ENCODE assay signal across 10 cellular contexts in the genomic region with DNA sequence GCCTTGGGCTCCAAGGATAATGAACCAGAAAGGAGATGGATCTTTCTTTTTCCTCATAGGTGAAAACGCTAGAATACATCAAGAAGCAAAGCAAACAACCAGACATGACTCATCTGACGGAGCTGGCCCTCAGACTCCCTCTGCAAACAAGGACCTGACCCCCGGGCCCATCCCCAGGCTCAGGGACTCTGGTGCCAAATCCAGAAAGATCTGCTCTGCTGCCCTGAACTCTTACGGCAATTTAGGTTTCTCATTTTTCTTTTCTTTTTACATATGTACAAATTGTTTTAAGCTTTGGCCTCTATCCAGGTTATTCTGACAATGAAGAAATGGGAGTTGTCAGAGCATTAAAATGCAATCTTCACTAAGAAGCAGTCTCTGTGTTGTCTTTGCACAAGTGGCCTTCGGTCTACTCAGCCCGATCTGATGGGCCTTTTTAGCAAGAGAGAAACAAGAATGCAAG. TPM values are rescaled to one million over a fixed set of nuclear protein-coding genes. Genes with fewer than 3 reads are reported as not detected.
A peak's percentile ranks its signal among the peaks of the same experiment; 100 is the strongest.
DNase-seq lines count a peak whose midpoint lies in the region; ATAC-seq, FAIRE-seq and TF ChIP-seq lines count a peak whose summit lies in the region.
"Had no signal": no experiment of that assay in that cellular context is flagged by ENCODE, and none has a peak within 500 bp of the region (broad histone marks: within the 10 kb centered on the region; RNA-seq: fewer than 3 reads in every experiment).

No MANE protein-coding gene starts in this region.

- no TSS peak for BruUV-seq in MCF 10A (replicated peaks; lab: Mats Ljungman, UMichigan)
- no TSS peak for BruUV-seq in mammary epithelial cell (replicated peaks; lab: Mats Ljungman, UMichigan)
- no TSS peak for BruUV-seq in HepG2 (replicated peaks; lab: Mats Ljungman, UMichigan)

- peaks cover 2% of the 10 kb centered on the region for H3K36me3 ChIP-seq in mammary epithelial cell (ENCODE audit: insufficient read depth, low read length)
- peaks cover 21 to 34% of the 10 kb centered on the region in 2 experiments; a peak in 4 of 5 replicates for H3K36me3 ChIP-seq in HepG2 (replicated peaks in 1 of 2; ENCODE audit: control insufficient read depth in 1 of 2, insufficient read depth in 2 of 2, low read length in 2 of 2)
- H3K36me3 ChIP-seq in upper lobe of left lung = peaks cover 0 to 43% (median 9%) of the 10 kb centered on the region in 4 donors

- peaks cover 8% of the 10 kb centered on the region for H3K4me1 ChIP-seq in mammary epithelial cell (ENCODE audit: insufficient read depth, low read length)
- peaks cover 20% of the 10 kb centered on the region for H3K4me1 ChIP-seq in HepG2 (ENCODE audit: insufficient read depth, low read length)
- peaks cover 42 to 65% (median 56%) of the 10 kb centered on the region in 4 donors for H3K4me1 ChIP-seq in upper lobe of left lung

- H3K4me3 Mint-ChIP-seq in MCF 10A (ENCODE audit: unreplicated experiment) = no peak overlapping the region
- no peak overlapping the region for H3K4me3 Mint-ChIP-seq in natural killer cell treated with Interleukin-12 subunit alpha and Interleukin-12 subunit beta and Interleukin-15 and Interleukin-18, amount 100 ng/mL, for 72 hours
- H3K4me3 Mint-ChIP-seq: activated naive CD8-positive, alpha-beta T cell treated with anti-CD3 and anti-CD28 coated beads, Interleukin-2, amount 50 U/mL, for 24 hours; IgD-negative memory B cell had no signal

- H2AFZ ChIP-seq in mammary epithelial cell (ENCODE audit: low read depth, low read length) = no peak overlapping the region
- H2AFZ ChIP-seq in HepG2 (ENCODE audit: low read length) = no peak overlapping the region

- H3K79me2 ChIP-seq in mammary epithelial cell (ENCODE audit: insufficient read depth, low read length) = no peaks in the 10 kb centered on the region
- H3K79me2 ChIP-seq in HepG2 (ENCODE audit: insufficient read depth, low read length) = no peaks in the 10 kb centered on the region

- H3K4me1 Mint-ChIP-seq in MCF 10A (ENCODE audit: insufficient read depth, unreplicated experiment) = peaks cover 30% of the 10 kb centered on the region
- H3K4me1 Mint-ChIP-seq in natural killer cell treated with Interleukin-12 subunit alpha and Interleukin-12 subunit beta and Interleukin-15 and Interleukin-18, amount 100 ng/mL, for 72 hours (ENCODE audit: low read depth in 2 of 2) = peaks cover 12 to 26% of the 10 kb centered on the region in 2 donors

- CTCF ChIA-PET in MCF 10A (lab: Yijun Ruan, JAX) (interaction anchor here (0.6 to 1.2 kb wide), 4 partner anchors 18 to 614 kb away, joined by 3 to 4 read pairs (median 3); partner anchors contain the start of genes IQCK and KNOP1), mammary epithelial cell (lab: Charles Lee; ENCODE audit: low non-redundant PET) (no interaction called here), HepG2 (lab: Yijun Ruan, JAX; ENCODE audit: low intra/inter-chr PET ratio, low total read pairs) (no interaction called here)

- peak overlapping the region; percentile 39 for H3K27ac Mint-ChIP-seq in MCF 10A (ENCODE audit: low read depth, unreplicated experiment)
- no peak overlapping the region for H3K27ac Mint-ChIP-seq in natural killer cell treated with Interleukin-12 subunit alpha and Interleukin-12 subunit beta and Interleukin-15 and Interleukin-18, amount 100 ng/mL, for 72 hours

- peak; percentile 73 for FAIRE-seq in HepG2 (lab: Jason Lieb, UNC)

- H3K9ac ChIP-seq in mammary epithelial cell (ENCODE audit: insufficient read depth, low read length) (no peak overlapping the region), HepG2 (ENCODE audit: insufficient read depth, low read depth, low read length) (no peak overlapping the region)

- peaks cover 70% of the 10 kb centered on the region for H3K36me3 Mint-ChIP-seq in MCF 10A (ENCODE audit: insufficient read depth, unreplicated experiment)
- H3K36me3 Mint-ChIP-seq in natural killer cell treated with Interleukin-12 subunit alpha and Interleukin-12 subunit beta and Interleukin-15 and Interleukin-18, amount 100 ng/mL, for 72 hours = no peaks in the 10 kb centered on the region

- no peaks in the 10 kb centered on the region for H3K9me3 Mint-ChIP-seq in MCF 10A (ENCODE audit: unreplicated experiment)
- H3K9me3 Mint-ChIP-seq in natural killer cell treated with Interleukin-12 subunit alpha and Interleukin-12 subunit beta and Interleukin-15 and Interleukin-18, amount 100 ng/mL, for 72 hours = no peaks in the 10 kb centered on the region
- H3K9me3 Mint-ChIP-seq: activated naive CD8-positive, alpha-beta T cell treated with anti-CD3 and anti-CD28 coated beads, Interleukin-2, amount 50 U/mL, for 24 hours; IgD-negative memory B cell had no signal

- intact Hi-C loops in MCF 10A (cut with micrococcal nuclease) (no loop called here), mammary epithelial cell (cut with micrococcal nuclease) (no loop called here), HepG2 (cut with micrococcal nuclease; ENCODE audit: unreplicated experiment) (loop anchor here (1.0 to 5.0 kb wide), 2 partner anchors 100 to 182 kb away; partner anchors contain the start of gene GPRC5B)

- no peak overlapping the region for H3K27ac ChIP-seq in mammary epithelial cell (ENCODE audit: insufficient read depth, low read depth, low read length)
- H3K27ac ChIP-seq in HepG2 (ENCODE audit: extremely low read length, insufficient read depth, low read length) = no peak overlapping the region
- peak overlapping the region in 3 of 4 donors; percentile 44 to 58 (median 45) for H3K27ac ChIP-seq in upper lobe of left lung

- in situ Hi-C loops in mammary epithelial cell (cut with MboI; ENCODE audit: low sequenced_read_pairs in 2 of 2) = no loop called here
- in situ Hi-C loops in astrocyte of the cerebellum (cut with HindIII; ENCODE audit: low sequenced_read_pairs) = no loop called here
- in situ Hi-C loops in HepG2 (cut with HindIII; ENCODE audit: extremely low pct_ligation_motif_present, low pct_unique_long_range_greater_than_20kb) = no loop called here

- peak; percentile 92 for ATAC-seq in HepG2
- ATAC-seq in upper lobe of left lung (ENCODE audit: low FRiP score in 2 of 2) = no peak
- no peak for ATAC-seq in natural killer cell treated with Interleukin-12 subunit alpha and Interleukin-12 subunit beta and Interleukin-15 and Interleukin-18, amount 100 ng/mL, for 72 hours
- ATAC-seq: activated naive CD8-positive, alpha-beta T cell treated with anti-CD3 and anti-CD28 coated beads, Interleukin-2, amount 50 U/mL, for 24 hours had no signal

- DNase-seq in MCF 10A (ENCODE audit: unreplicated experiment) (peak; percentile 60), mammary epithelial cell (no peak), astrocyte of the cerebellum (ENCODE audit: low read depth) (peak; percentile 34), HepG2 (ENCODE audit: low spot score) (peak; percentile 79), upper lobe of left lung (no peak), GF-D8 (lab: John Stamatoyannopoulos, UW) (no peak), GM19240 (ENCODE audit: insufficient read length, low spot score) (no peak)
- DNase-seq in natural killer cell treated with Interleukin-12 subunit alpha and Interleukin-12 subunit beta and Interleukin-15 and Interleukin-18, amount 100 ng/mL, for 72 hours (ENCODE audit: low spot score) = no peak
- DNase-seq: activated naive CD8-positive, alpha-beta T cell treated with anti-CD3 and anti-CD28 coated beads, Interleukin-2, amount 50 U/mL, for 24 hours had no signal

- TF ChIP-seq POLR2A in HepG2 (IDR thresholded peaks at IDR 0.05; ENCODE audit: insufficient read depth in 1 of 2, low read depth in 2 of 2, low read length in 2 of 2) = no peak
- TF ChIP-seq POLR2A in upper lobe of left lung (IDR thresholded peaks at IDR 0.05) = no peak

- H4K20me1 ChIP-seq in mammary epithelial cell (ENCODE audit: insufficient read depth, low read length) = no peaks in the 10 kb centered on the region
- H4K20me1 ChIP-seq in HepG2 (ENCODE audit: insufficient read depth, low read length) = peaks cover 4% of the 10 kb centered on the region; the same call in 1 of the 2 replicates

- H3K4me3 ChIP-seq in mammary epithelial cell (replicated peaks in 1 of 3; ENCODE audit: insufficient read depth in 1 of 3, low read depth in 2 of 3, low read length in 3 of 3) (no peak overlapping the region), astrocyte of the cerebellum (ENCODE audit: low read depth, low read length) (no peak overlapping the region), HepG2 (replicated peaks in 1 of 3; ENCODE audit: insufficient read depth in 1 of 3, low read depth in 2 of 3, low read length in 3 of 3) (no peak overlapping the region), upper lobe of left lung (no peak overlapping the region)

- TF ChIP-seq EP300 in HepG2 (IDR thresholded peaks at IDR 0.05; ENCODE audit: low read depth in 2 of 2, low read length in 2 of 2) (peak in 1 of 2 experiments; percentile 50; a peak in 2 of 4 replicates), HepG2 (CRISPR knock-in tag; IDR thresholded peaks at IDR 0.05; ENCODE audit: borderline replicate concordance) (no peak), upper lobe of left lung (IDR thresholded peaks at IDR 0.05) (no peak)

- no peaks in the 10 kb centered on the region for H3K9me3 ChIP-seq in mammary epithelial cell (replicated peaks; ENCODE audit: insufficient read depth, low read length)
- H3K9me3 ChIP-seq in HepG2 (ENCODE audit: low read length) = no peaks in the 10 kb centered on the region
- no peaks in the 10 kb centered on the region for H3K9me3 ChIP-seq in upper lobe of left lung

- no peak for TF ChIP-seq CTCF in MCF 10A (IDR thresholded peaks at IDR 0.05; ENCODE audit: unreplicated experiment)
- no peak for TF ChIP-seq CTCF in mammary epithelial cell (conservative IDR thresholded peaks at IDR 0.05 in 1 of 2, IDR thresholded peaks at IDR 0.05 in 1 of 2; ENCODE audit: extremely low read depth in 1 of 2, insufficient read depth in 1 of 2, low read depth in 1 of 2, low read length in 2 of 2)
- TF ChIP-seq CTCF in astrocyte of the cerebellum (IDR thresholded peaks at IDR 0.05; ENCODE audit: low read depth, low read length, missing control alignments) = no peak
- no peak for TF ChIP-seq CTCF in HepG2 (CRISPR knock-in tag; IDR thresholded peaks at IDR 0.05)
- no peak for TF ChIP-seq CTCF in upper lobe of left lung (IDR thresholded peaks at IDR 0.05)

- TF ChIP-seq RAD21 in HepG2 (CRISPR knock-in tag; IDR thresholded peaks at IDR 0.05) = no peak

- no peak overlapping the region for H3K4me2 ChIP-seq in mammary epithelial cell (ENCODE audit: insufficient read depth, low read depth, low read length)
- peak overlapping the region; percentile 49 for H3K4me2 ChIP-seq in HepG2 (ENCODE audit: low read depth, low read length)

- POLR2A ChIA-PET in MCF 10A (lab: Yijun Ruan, JAX) (no interaction called here), HepG2 (lab: Yijun Ruan, JAX) (interaction anchor here (2.7 kb wide), 1 partner anchor 18 kb away, joined by 12 read pairs; the partner anchor contains the start of genes IQCK and KNOP1)

- 51% methylated on average over 6 of the region's 6 CpGs for WGBS in mammary epithelial cell (ENCODE audit: low coverage, missing lambda C conversion rate)
- WGBS in HepG2 (ENCODE audit: low lambda C conversion rate) = 13% methylated on average over 6 of the region's 6 CpGs
- 28 to 57% methylated on average over 6 of the region's 6 CpGs for WGBS in upper lobe of left lung, 2 donors

- H3K27me3 Mint-ChIP-seq in MCF 10A (ENCODE audit: insufficient read depth, unreplicated experiment) = no peaks in the 10 kb centered on the region
- H3K27me3 Mint-ChIP-seq in natural killer cell treated with Interleukin-12 subunit alpha and Interleukin-12 subunit beta and Interleukin-15 and Interleukin-18, amount 100 ng/mL, for 72 hours = no peaks in the 10 kb centered on the region
- H3K27me3 Mint-ChIP-seq: activated naive CD8-positive, alpha-beta T cell treated with anti-CD3 and anti-CD28 coated beads, Interleukin-2, amount 50 U/mL, for 24 hours; IgD-negative memory B cell had no signal

- H3K27me3 ChIP-seq in mammary epithelial cell (ENCODE audit: insufficient read depth, low read length) (no peaks in the 10 kb centered on the region), HepG2 (ENCODE audit: control insufficient read depth in 1 of 2, insufficient read depth in 2 of 2, low read length in 2 of 2) (no peaks in the 10 kb centered on the region), upper lobe of left lung (no peaks in the 10 kb centered on the region)

- dilution Hi-C loops in mammary epithelial cell (cut with HindIII; ENCODE audit: low sequenced_read_pairs) = loop anchor here (25.0 kb wide), 1 partner anchor 187 kb away; the partner anchor contains the start of gene GPRC5B

RNA-seq across cellular contexts. Expression of gene KNOP1, which starts 17.7 kb away (rescaled TPM):
- total RNA-seq in MCF 10A (2022) (22.3 and 24.5 TPM in 2 replicates), mammary epithelial cell (10 to 100 TPM in 1 of 2 donors, 1 to 10 TPM in 1; 7.8 to 31.3 TPM), HepG2 (2016; rRNA removed; fragmentation: Illumina TruSeq; extraction: Trizol) (57.5 and 80.3 TPM in 2 replicates), upper lobe of left lung (10 to 100 TPM in 4 of 6 donors, 1 to 10 TPM in 2; 4.4 to 23.3 (median 12.1) TPM)
- polyA plus RNA-seq in mammary epithelial cell (11.6 TPM), HepG2 (2011; rRNA removed) (20.6 and 21.2 TPM in 2 replicates)
- 16.1 TPM for polyA minus RNA-seq in mammary epithelial cell
- 13.0 and 17.5 TPM in 2 replicates for total RNA-seq in HepG2 (2016; cell fraction: cytosol; rRNA removed; fragmentation: Illumina TruSeq; extraction: Trizol; ENCODE audit: low read depth)
- total RNA-seq in HepG2 (2016; cell fraction: insoluble cytoplasmic fraction; rRNA removed; fragmentation: Illumina TruSeq; extraction: Trizol) = 60.4 and 77.7 TPM in 2 replicates
- 17.7 and 21.4 TPM in 2 replicates for total RNA-seq in HepG2 (2016; cell fraction: membrane; rRNA removed; fragmentation: Illumina TruSeq; extraction: Trizol)
- 37.8 and 39.8 TPM in 2 replicates for total RNA-seq in HepG2 (2016; cell fraction: nucleus; rRNA removed; fragmentation: Illumina TruSeq; extraction: Trizol)
- 11.3 and 14.9 TPM in 2 replicates for polyA plus RNA-seq in HepG2 (2011; cell fraction: cytosol; rRNA removed)
- polyA plus RNA-seq in HepG2 (2011; cell fraction: nucleus; rRNA removed) = 9.1 and 11.2 TPM in 2 replicates
- polyA plus RNA-seq in HepG2 (2012) = 34.8 and 37.7 TPM in 2 replicates
- polyA plus RNA-seq in HepG2 (2016; cell fraction: cytosol; fragmentation: Illumina TruSeq; extraction: Trizol; ENCODE audit: low read depth) = 4.9 and 5.2 TPM in 2 replicates
- 78.5 and 79.9 TPM in 2 replicates for polyA plus RNA-seq in HepG2 (2016; cell fraction: insoluble cytoplasmic fraction; fragmentation: Illumina TruSeq; extraction: Trizol; ENCODE audit: low read depth)
- 9.0 and 11.9 TPM in 2 replicates for polyA plus RNA-seq in HepG2 (2016; cell fraction: membrane; fragmentation: Illumina TruSeq; extraction: Trizol; ENCODE audit: low read depth)
- polyA plus RNA-seq in HepG2 (2016; cell fraction: nucleus; fragmentation: Illumina TruSeq; extraction: Trizol; ENCODE audit: insufficient read depth, low read depth) = 45.4 and 46.8 TPM in 2 replicates
- 13.7 and 26.8 TPM in 2 replicates for polyA minus RNA-seq in HepG2 (2011; rRNA and poly(A)+ RNA removed; ENCODE audit: low replicate concordance)
- 6.0 and 8.2 TPM in 2 replicates for polyA minus RNA-seq in HepG2 (2011; cell fraction: cytosol; rRNA and poly(A)+ RNA removed)
- 29.0 and 29.1 TPM in 2 replicates for polyA minus RNA-seq in HepG2 (2011; cell fraction: nucleus; rRNA and poly(A)+ RNA removed)
- 10 to 100 TPM; 16.8 to 32.8 TPM for total RNA-seq in natural killer cell treated with Interleukin-12 subunit alpha and Interleukin-12 subunit beta and Interleukin-15 and Interleukin-18, amount 100 ng/mL, for 72 hours

RNA-seq across cellular contexts. Expression of gene IQCK, which starts 17.7 kb away (rescaled TPM):
- total RNA-seq in MCF 10A (2022) (5.9 and 8.4 TPM in 2 replicates), mammary epithelial cell (10 to 100 TPM in 1 of 2 donors, 1 to 10 TPM in 1; 5.8 to 11.0 TPM), HepG2 (2016; rRNA removed; fragmentation: Illumina TruSeq; extraction: Trizol) (7.3 and 11.9 TPM in 2 replicates), upper lobe of left lung (10 to 100 TPM in 5 of 6 donors, 1 to 10 TPM in 1; 9.3 to 50.3 (median 18.3) TPM)
- polyA plus RNA-seq in mammary epithelial cell (6.1 TPM), HepG2 (2011; rRNA removed) (3.0 and 5.1 TPM in 2 replicates)
- polyA minus RNA-seq in mammary epithelial cell = 20.5 TPM
- 2.5 and 2.7 TPM in 2 replicates for total RNA-seq in HepG2 (2016; cell fraction: cytosol; rRNA removed; fragmentation: Illumina TruSeq; extraction: Trizol; ENCODE audit: low read depth)
- 7.4 and 11.9 TPM in 2 replicates for total RNA-seq in HepG2 (2016; cell fraction: insoluble cytoplasmic fraction; rRNA removed; fragmentation: Illumina TruSeq; extraction: Trizol)
- 5.6 and 6.6 TPM in 2 replicates for total RNA-seq in HepG2 (2016; cell fraction: membrane; rRNA removed; fragmentation: Illumina TruSeq; extraction: Trizol)
- total RNA-seq in HepG2 (2016; cell fraction: nucleus; rRNA removed; fragmentation: Illumina TruSeq; extraction: Trizol) = 8.1 and 9.6 TPM in 2 replicates
- polyA plus RNA-seq in HepG2 (2011; cell fraction: cytosol; rRNA removed) = 4.6 and 5.2 TPM in 2 replicates
- polyA plus RNA-seq in HepG2 (2011; cell fraction: nucleus; rRNA removed) = 2.5 TPM in 2 replicates
- 1.8 and 3.4 TPM in 2 replicates for polyA plus RNA-seq in HepG2 (2012)
- polyA plus RNA-seq in HepG2 (2016; cell fraction: cytosol; fragmentation: Illumina TruSeq; extraction: Trizol; ENCODE audit: low read depth) = 3.8 and 4.9 TPM in 2 replicates
- 19.6 and 22.1 TPM in 2 replicates for polyA plus RNA-seq in HepG2 (2016; cell fraction: insoluble cytoplasmic fraction; fragmentation: Illumina TruSeq; extraction: Trizol; ENCODE audit: low read depth)
- 7.3 and 8.3 TPM in 2 replicates for polyA plus RNA-seq in HepG2 (2016; cell fraction: membrane; fragmentation: Illumina TruSeq; extraction: Trizol; ENCODE audit: low read depth)
- polyA plus RNA-seq in HepG2 (2016; cell fraction: nucleus; fragmentation: Illumina TruSeq; extraction: Trizol; ENCODE audit: insufficient read depth, low read depth) = 10.1 and 10.4 TPM in 2 replicates
- 7.0 and 10.3 TPM in 2 replicates for polyA minus RNA-seq in HepG2 (2011; rRNA and poly(A)+ RNA removed; ENCODE audit: low replicate concordance)
- 3.2 TPM in 2 replicates for polyA minus RNA-seq in HepG2 (2011; cell fraction: cytosol; rRNA and poly(A)+ RNA removed)
- 6.8 and 10.3 TPM in 2 replicates for polyA minus RNA-seq in HepG2 (2011; cell fraction: nucleus; rRNA and poly(A)+ RNA removed)
- 1 to 10 TPM in 1 of 2 donors, under 1 TPM in 1; 0.74 to 3.3 TPM for total RNA-seq in natural killer cell treated with Interleukin-12 subunit alpha and Interleukin-12 subunit beta and Interleukin-15 and Interleukin-18, amount 100 ng/mL, for 72 hours

Comparison
In these comparisons a context has a peak if more than half of its experiments do, and no peak if none do; other contexts are left out.
1. DNase-seq: peak in MCF 10A (single experiment), astrocyte of the cerebellum (single experiment) and HepG2 (single experiment); none in mammary epithelial cell (single experiment), upper lobe of left lung (0 of 2), GF-D8 (single experiment), natural killer cell treated with Interleukin-12 subunit alpha and Interleukin-12 subunit beta and Interleukin-15 and Interleukin-18, amount 100 ng/mL, for 72 hours (single experiment) and GM19240 (single experiment).
2. H3K27ac ChIP-seq: peak in upper lobe of left lung (3 of 4); none in mammary epithelial cell (single experiment) and HepG2 (single experiment).